21 cellular contexts compared by ENCODE assay signal in the genomic region with DNA sequence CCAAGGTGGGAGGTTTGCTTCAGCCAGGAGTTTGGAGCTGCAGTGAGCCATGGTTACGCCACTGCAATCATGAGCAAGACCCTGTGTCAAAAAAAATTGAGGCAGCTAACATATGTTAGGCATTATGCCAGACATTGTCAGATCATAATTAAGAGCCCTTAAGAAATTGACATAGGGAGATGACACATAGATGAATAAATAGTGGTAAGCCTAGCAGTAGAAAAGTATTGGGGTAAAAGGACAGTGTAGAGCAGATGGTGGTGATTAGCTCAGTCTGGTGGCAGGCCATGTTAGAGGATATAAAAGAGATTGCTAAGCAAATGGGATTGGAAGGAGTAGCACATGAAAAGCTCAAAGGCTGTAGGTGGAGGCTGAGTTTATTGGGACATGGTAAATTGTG. TPM values are rescaled to one million over a fixed set of nuclear protein-coding genes. Genes with fewer than 3 reads are reported as not detected.
DNase-seq lines count a peak whose midpoint lies in the region; ATAC-seq, FAIRE-seq and TF ChIP-seq lines count a peak whose summit lies in the region.
"Had no signal": no experiment of that assay in that cellular context is flagged by ENCODE, and none has a peak within 500 bp of the region (broad histone marks: within the 10 kb centered on the region; RNA-seq: fewer than 3 reads in every experiment).

No MANE protein-coding gene starts in this region.

- H3K36me3 ChIP-seq in WERI-Rb-1 (peaks cover 96% of the 10 kb centered on the region), esophagus muscularis mucosa (peaks cover 78 to 100% (median 95%) of the 10 kb centered on the region in 4 donors)

- no peak for ATAC-seq in CD4-positive, alpha-beta T cell (ENCODE audit: poor library complexity)
- ATAC-seq: naive thymus-derived CD4-positive, alpha-beta T cell had no signal

- peak; percentile 68 for FAIRE-seq in islet of Langerhans (lab: Jason Lieb, UNC)
- FAIRE-seq: GM18507 had no signal

- no peak overlapping the region for H3K27ac ChIP-seq in CD4-positive, alpha-beta T cell (ENCODE audit: low read depth, low read length)
- H3K27ac ChIP-seq in WERI-Rb-1 (peak overlapping the region; percentile 67), esophagus muscularis mucosa (replicated peaks in 1 of 4) (no peak overlapping the region)
- H3K27ac ChIP-seq: BLaER1, psoas muscle, thyroid gland had no signal

- peaks cover 0 to 5% (median 1%) of the 10 kb centered on the region in 4 donors for H3K4me1 ChIP-seq in esophagus muscularis mucosa
- H3K4me1 ChIP-seq: BLaER1, psoas muscle, thyroid gland had no signal

- no peaks in the 10 kb centered on the region for H3K9me3 Mint-ChIP-seq in CD4-positive, alpha-beta T cell
- H3K9me3 Mint-ChIP-seq: activated T-helper 2 cell treated with anti-CD3 and anti-CD28 coated beads, Interferon-gamma antibody, Interleukin-2, Interleukin-4, amounts not matched to agents 10 μg/mL and 5 μg/mL and 100 μg/mL, durations not matched to agents 14 hours and 24 hours and 36 hours had no signal

- CTCF ChIA-PET in CD4-positive, alpha-beta T cell (lab: Charles Lee): interaction anchor here (0.5 to 1.6 kb wide), 2 partner anchors 9 to 1602 kb away, joined by 5 read pairs; no protein-coding TSS in a partner anchor

- TF ChIP-seq EP300 in esophagus muscularis mucosa (IDR thresholded peaks at IDR 0.05): no peak

- H3K4me3 Mint-ChIP-seq in CD4-positive, alpha-beta T cell: no peak overlapping the region
- H3K4me3 Mint-ChIP-seq: naive thymus-derived CD4-positive, alpha-beta T cell had no signal

- H3K27me3 Mint-ChIP-seq in CD4-positive, alpha-beta T cell: no peaks in the 10 kb centered on the region
- H3K27me3 Mint-ChIP-seq: naive thymus-derived CD4-positive, alpha-beta T cell had no signal

- intact Hi-C loops in CD4-positive, alpha-beta T cell (cut with DNase I, micrococcal nuclease): no loop called here
- intact Hi-C loops in esophagus muscularis mucosa (cut with DNase I): no loop called here

- peak overlapping the region; percentile 0 for H3K27ac Mint-ChIP-seq in CD4-positive, alpha-beta T cell
- H3K27ac Mint-ChIP-seq: activated T-helper 2 cell treated with anti-CD3 and anti-CD28 coated beads, Interferon-gamma antibody, Interleukin-2, Interleukin-4, amounts not matched to agents 10 μg/mL and 5 μg/mL and 100 μg/mL, durations not matched to agents 14 hours and 24 hours and 36 hours had no signal

- DNase-seq in CD4-positive, alpha-beta T cell: no peak
- peak; percentile 17 for DNase-seq in DMS53 treated with DMSO at 0.1 percent for 48 hours (lab: John Stamatoyannopoulos, UW; ENCODE audit: unreplicated experiment)
- peak; percentile 30 for DNase-seq in WERI-Rb-1
- no peak for DNase-seq in UCSD-AML1 (lab: John Stamatoyannopoulos, UW; ENCODE audit: unreplicated experiment)
- DNase-seq in stimulated activated CD4-positive, alpha-beta T cell treated with anti-CD3 and anti-CD28 coated beads, Interleukin-12 subunit alpha, Interleukin-12 subunit beta, amount 100 ng/mL, for 4 hours: no peak
- DNase-seq in esophagus muscularis mucosa (ENCODE audit: extremely low spot score): no peak
- DNase-seq: activated CD4-positive, CD25-positive, alpha-beta regulatory T cell; activated CD8-positive, alpha-beta memory T cell treated with anti-CD3 and anti-CD28 coated beads for 24 hours; aorta; Karpas-422; naive thymus-derived CD4-positive, alpha-beta T cell; NCI-H1417 treated with DMSO at 0.1 percent for 48 hours; NCI-H2227 treated with DMSO at 0.1 percent for 48 hours; psoas muscle; Right ventricle myocardium superior; thyroid gland had no signal

- peaks cover 88% of the 10 kb centered on the region for H3K36me3 Mint-ChIP-seq in CD4-positive, alpha-beta T cell (ENCODE audit: low read depth)

- no peak overlapping the region for H3K4me3 ChIP-seq in WERI-Rb-1 (ENCODE audit: low read depth, low read length)
- H3K4me3 ChIP-seq in esophagus muscularis mucosa: no peak overlapping the region
- H3K4me3 ChIP-seq: BLaER1, psoas muscle, smooth muscle cell, thyroid gland had no signal

- 100% methylated on average over 1 of the region's 1 CpG for WGBS in esophagus muscularis mucosa

- H3K4me1 Mint-ChIP-seq in CD4-positive, alpha-beta T cell (ENCODE audit: low read depth): peaks cover 12% of the 10 kb centered on the region

- POLR2A ChIA-PET in CD4-positive, alpha-beta T cell (lab: Charles Lee): interaction anchor here (0.7 to 0.9 kb wide), 2 partner anchors 8 to 10 kb away, joined by 3 to 4 read pairs; no protein-coding TSS in a partner anchor

- no peak for TF ChIP-seq CTCF in CD4-positive, alpha-beta T cell (IDR thresholded peaks at IDR 0.05)
- no peak for TF ChIP-seq CTCF in WERI-Rb-1 (IDR thresholded peaks at IDR 0.05; ENCODE audit: low read depth, low read length)
- TF ChIP-seq CTCF in esophagus muscularis mucosa (IDR thresholded peaks at IDR 0.05): no peak

- no peak for TF ChIP-seq POLR2A in esophagus muscularis mucosa (IDR thresholded peaks at IDR 0.05; ENCODE audit: low read depth)

- H3K27me3 ChIP-seq in CD4-positive, alpha-beta T cell (ENCODE audit: control insufficient read depth, insufficient read depth, low read length): no peaks in the 10 kb centered on the region
- no peaks in the 10 kb centered on the region for H3K27me3 ChIP-seq in WERI-Rb-1 (ENCODE audit: insufficient read depth, low read depth, severe bottlenecking)
- no peaks in the 10 kb centered on the region for H3K27me3 ChIP-seq in esophagus muscularis mucosa
- H3K27me3 ChIP-seq: BLaER1, thyroid gland had no signal

- no peaks in the 10 kb centered on the region for H3K9me3 ChIP-seq in CD4-positive, alpha-beta T cell (ENCODE audit: control insufficient read depth, low read length)
- H3K9me3 ChIP-seq in WERI-Rb-1 (ENCODE audit: severe bottlenecking) (no peaks in the 10 kb centered on the region), esophagus muscularis mucosa (no peaks in the 10 kb centered on the region)
- H3K9me3 ChIP-seq: BLaER1, psoas muscle, thyroid gland had no signal

RNA-seq across cellular contexts. Expression of a gene that starts 22.6 kb away (rescaled TPM):
- total RNA-seq in CD4-positive, alpha-beta T cell: 10 to 100 TPM; 59.5 to 60.1 TPM
- total RNA-seq in esophagus muscularis mucosa: 10 to 100 TPM; 31.6 to 59.3 (median 41.0) TPM

RNA-seq across cellular contexts. Expression of a gene that starts 26.6 kb away (rescaled TPM):
- 10 to 100 TPM; 24.8 to 25.2 TPM for total RNA-seq in CD4-positive, alpha-beta T cell
- 10 to 100 TPM; 22.4 to 25.8 (median 23.5) TPM for total RNA-seq in esophagus muscularis mucosa

RNA-seq across cellular contexts. Expression of a gene that starts 40.3 kb away (rescaled TPM):
- 1 to 10 TPM; 1.7 to 2.2 TPM for total RNA-seq in CD4-positive, alpha-beta T cell
- 1 to 10 TPM in 2 of 4 donors, under 1 TPM in 2; 0.42 to 2.9 (median 1.4) TPM for total RNA-seq in esophagus muscularis mucosa

RNA-seq across cellular contexts. Expression of a gene that starts 40.5 kb away (rescaled TPM):
- 10 to 100 TPM; 63.0 to 65.2 TPM for total RNA-seq in CD4-positive, alpha-beta T cell
- 10 to 100 TPM; 61.9 to 86.9 (median 67.0) TPM for total RNA-seq in esophagus muscularis mucosa

Comparison
In these comparisons a context has a peak if more than half of its experiments do, and no peak if none do; other contexts are left out.
1. DNase-seq: peak in DMS53 treated with DMSO at 0.1 percent for 48 hours (single experiment) and WERI-Rb-1 (single experiment); none in CD4-positive, alpha-beta T cell (0 of 10), UCSD-AML1 (single experiment), stimulated activated CD4-positive, alpha-beta T cell treated with anti-CD3 and anti-CD28 coated beads, Interleukin-12 subunit alpha, Interleukin-12 subunit beta, amount 100 ng/mL, for 4 hours (single experiment) and esophagus muscularis mucosa (single experiment).